In genomic region chr20:61220131-61220530, GRCh38 we compare ENCODE assay signal across 16 cellular contexts. TPM values are rescaled to one million over a fixed set of nuclear protein-coding genes. Genes with fewer than 3 reads are reported as not detected.
A peak's percentile ranks its signal among the peaks of the same experiment; 100 is the strongest.
DNase-seq lines count a peak whose midpoint lies in the region; ATAC-seq and TF ChIP-seq lines count a peak whose summit lies in the region.
"Had no signal": no experiment of that assay in that cellular context is flagged by ENCODE, and none has a peak within 500 bp of the region (broad histone marks: within the 10 kb centered on the region; RNA-seq: fewer than 3 reads in every experiment).

No MANE protein-coding gene starts in this region.

- H3K4ac ChIP-seq in mesenchymal stem cell (ENCODE audit: low read depth in 1 of 2, low read length in 2 of 2), result no peak overlapping the region

- ATAC-seq in RWPE2 (ENCODE audit: low read depth) (peak; percentile 70), GM18520 (IDR thresholded peaks at IDR 0.05; ENCODE audit: unreplicated experiment) (no peak), Right ventricle myocardium superior (ENCODE audit: poor library complexity) (no peak)
- ATAC-seq: GM12878, GM23338 had no signal

- H3K27me3 ChIP-seq in RWPE2 (ENCODE audit: insufficient read depth, poor library complexity, severe bottlenecking) (peaks cover 18% of the 10 kb centered on the region), mesenchymal stem cell (ENCODE audit: control insufficient read depth in 1 of 2, insufficient read depth in 1 of 2, low read length in 2 of 2) (peaks cover 7 to 40% of the 10 kb centered on the region in 2 experiments)
- H3K27me3 ChIP-seq: BLaER1 had no signal

- no peak overlapping the region for H2BK15ac ChIP-seq in mesenchymal stem cell (ENCODE audit: low read depth, poor library complexity, severe bottlenecking)

- H3K9me3 ChIP-seq in RWPE2 (ENCODE audit: severe bottlenecking), result no peaks in the 10 kb centered on the region
- no peaks in the 10 kb centered on the region for H3K9me3 ChIP-seq in mesenchymal stem cell (ENCODE audit: control insufficient read depth, low read length)
- H3K9me3 ChIP-seq: BLaER1 had no signal

- H2AK5ac ChIP-seq in mesenchymal stem cell (ENCODE audit: low read length, severe bottlenecking), result no peak overlapping the region

- no peak overlapping the region for H4K91ac ChIP-seq in mesenchymal stem cell (ENCODE audit: low read length)

- H3K14ac ChIP-seq in mesenchymal stem cell (ENCODE audit: low read length in 2 of 2), result no peak overlapping the region

- intact Hi-C loops in Right ventricle myocardium superior (cut with DNase I), result no loop called here

- no peaks in the 10 kb centered on the region for H3K36me3 ChIP-seq in RWPE2 (ENCODE audit: low read depth)
- H3K36me3 ChIP-seq in mesenchymal stem cell (ENCODE audit: control insufficient read depth in 1 of 2, insufficient read depth in 2 of 2, low read depth in 1 of 2, low read length in 2 of 2), result no peaks in the 10 kb centered on the region
- H3K36me3 ChIP-seq: BLaER1 had no signal

- H3K4me2 ChIP-seq in mesenchymal stem cell (ENCODE audit: low read length, poor library complexity, severe bottlenecking), result no peak overlapping the region
- H3K4me2 ChIP-seq: BLaER1, GM23338 had no signal

- H4K8ac ChIP-seq in mesenchymal stem cell (ENCODE audit: low read length), result peak overlapping the region; percentile 36

- H3K18ac ChIP-seq in mesenchymal stem cell (ENCODE audit: low read depth in 1 of 2, low read length in 2 of 2), result no peak overlapping the region

- no peak overlapping the region for H2BK12ac ChIP-seq in mesenchymal stem cell (ENCODE audit: low read length in 2 of 2)

- TF ChIP-seq CTCF in RWPE2 (IDR thresholded peaks at IDR 0.05; ENCODE audit: poor library complexity, severe bottlenecking) (peak; percentile 35), epithelial cell of esophagus (IDR thresholded peaks at IDR 0.05; ENCODE audit: insufficient read depth, low read depth, low read length, missing control alignments) (no peak)

- no peak overlapping the region for H3K9ac ChIP-seq in mesenchymal stem cell (ENCODE audit: low read length)
- H3K9ac ChIP-seq: BLaER1 had no signal

- no peak overlapping the region for H3K4me3 ChIP-seq in RWPE2 (ENCODE audit: severe bottlenecking)
- H3K4me3 ChIP-seq in epithelial cell of esophagus (ENCODE audit: low read length), result no peak overlapping the region
- H3K4me3 ChIP-seq in mesenchymal stem cell (ENCODE audit: insufficient read depth in 1 of 2, low read depth in 1 of 2, low read length in 2 of 2), result no peak overlapping the region
- H3K4me3 ChIP-seq: BLaER1, GM12878, GM23338 had no signal

- WGBS in mesenchymal stem cell, result 66% methylated on average over 4 of the region's 4 CpGs

- H3K27ac ChIP-seq in RWPE2 (ENCODE audit: poor library complexity, severe bottlenecking), result no peak overlapping the region
- no peak overlapping the region for H3K27ac ChIP-seq in mesenchymal stem cell (ENCODE audit: low read length, poor library complexity, severe bottlenecking)
- H3K27ac ChIP-seq: 22Rv1, BLaER1 had no signal

- H3K23ac ChIP-seq in mesenchymal stem cell (ENCODE audit: low read length in 2 of 2), result no peak overlapping the region

- H2BK5ac ChIP-seq in mesenchymal stem cell (ENCODE audit: low read depth, low read length, poor library complexity, severe bottlenecking), result no peak overlapping the region

- no peak overlapping the region for H2BK120ac ChIP-seq in mesenchymal stem cell (ENCODE audit: low read depth, low read length)

- DNase-seq in NCI-H748 (lab: John Stamatoyannopoulos, UW; ENCODE audit: unreplicated experiment) (peak; percentile 27), NCI-H748 treated with DMSO at 0.1 percent for 48 hours (lab: John Stamatoyannopoulos, UW) (no peak), RWPE2 (ENCODE audit: low spot score) (peak; percentile 77), epithelial cell of esophagus (ENCODE audit: low read depth) (peak; percentile 7), mesenchymal stem cell (no peak), Right ventricle myocardium superior (no peak)
- no peak for DNase-seq in stimulated activated CD4-positive, alpha-beta T cell treated with anti-CD3 and anti-CD28 coated beads, Interleukin-2, amount 100 ng/mL, for 24 hours
- DNase-seq: AML-193; CD8-positive, alpha-beta memory T cell; DMS79; H7 had no signal

- H3K4me1 ChIP-seq in RWPE2 (ENCODE audit: insufficient read depth, poor library complexity, severe bottlenecking) (peaks cover 19% of the 10 kb centered on the region), mesenchymal stem cell (ENCODE audit: control insufficient read depth, insufficient read depth, low read depth, low read length) (peaks cover 7% of the 10 kb centered on the region)
- H3K4me1 ChIP-seq: BLaER1 had no signal

- H2AFZ ChIP-seq in mesenchymal stem cell (ENCODE audit: low read depth, low read length), result no peak overlapping the region
- H2AFZ ChIP-seq: GM23338 had no signal

- H3K79me1 ChIP-seq in mesenchymal stem cell (replicated peaks; ENCODE audit: low read length, poor library complexity, severe bottlenecking), result no peaks in the 10 kb centered on the region

RNA-seq across cellular contexts. Expression of gene CDH4, which starts 31.9 kb away (rescaled TPM):
- polyA plus RNA-seq in mesenchymal stem cell (2013, experiment 1 of 2), result 11.5 TPM
- polyA plus RNA-seq in mesenchymal stem cell (2013, experiment 2 of 2), result 11.1 TPM
- total RNA-seq in Right ventricle myocardium superior, result 0.05 TPM
- total RNA-seq: CD8-positive, alpha-beta memory T cell; GM12878 had no signal
- polyA plus RNA-seq: GM12878 had no signal

Comparison
In these comparisons a context has a peak if more than half of its experiments do, and no peak if none do; other contexts are left out.
1. DNase-seq: peak in NCI-H748 (single experiment), RWPE2 (single experiment) and epithelial cell of esophagus (single experiment); none in NCI-H748 treated with DMSO at 0.1 percent for 48 hours (single experiment), mesenchymal stem cell (single experiment), Right ventricle myocardium superior (single experiment) and stimulated activated CD4-positive, alpha-beta T cell treated with anti-CD3 and anti-CD28 coated beads, Interleukin-2, amount 100 ng/mL, for 24 hours (0 of 2).